8 cellular contexts compared by ENCODE assay signal in genomic region chr11:45900175-45900800, GRCh38. TPM values are rescaled to one million over a fixed set of nuclear protein-coding genes. Genes with fewer than 3 reads are reported as not detected.
DNase-seq lines count a peak whose midpoint lies in the region; ATAC-seq and TF ChIP-seq lines count a peak whose summit lies in the region.
"Not testable (repeated sequence)": the region's sequence is repeated elsewhere in the genome, so short reads cannot be mapped to it uniquely, and the experiment has no call there.
"Had no signal": no experiment of that assay in that cellular context is flagged by ENCODE, and none has a peak within 500 bp of the region (broad histone marks: within the 10 kb centered on the region; RNA-seq: fewer than 3 reads in every experiment).

No MANE protein-coding gene starts in this region.

- H3K27ac Mint-ChIP-seq in activated B cell treated with CpG ODN at 0.5 μM for 24 hours, result peak overlapping the region; percentile 46

- H3K36me3 ChIP-seq in MG63; breast epithelium; mesendoderm (ENCODE audit: control insufficient read depth, insufficient read depth, low read length): not testable (repeated sequence)

- H3K23ac ChIP-seq in mesendoderm (ENCODE audit: low read length), result not testable (repeated sequence)

- H3K4me3 ChIP-seq in MG63 (peak overlapping the region; percentile 55), breast epithelium (peak overlapping the region; percentile 52 to 84 (median 63)), mesendoderm (ENCODE audit: low read length) (peak overlapping the region; percentile 11), skeletal muscle cell (ENCODE audit: low read depth, low read length) (peak overlapping the region; percentile 62)

- not testable (repeated sequence) for H3K9me3 ChIP-seq in MG63, breast epithelium

- DNase-seq in MG63; activated B cell treated with CpG ODN at 0.5 μM for 24 hours; breast epithelium (ENCODE audit: low spot score in 2 of 2); mesendoderm; skeletal muscle cell (ENCODE audit: low read depth): not testable (repeated sequence)
- peak; percentile 67 for DNase-seq in Right ventricle myocardium inferior (ENCODE audit: missing footprints)

- not testable (repeated sequence) for H4K8ac ChIP-seq in mesendoderm (ENCODE audit: low read depth, low read length)

- CTCF ChIA-PET in activated B cell treated with CpG ODN at 0.5 μM for 24 hours (lab: Charles Lee), result interaction anchor here (1.5 kb wide), 1 partner anchor 65 kb away, joined by 7 read pairs; no protein-coding TSS in a partner anchor

- POLR2A ChIA-PET in activated B cell treated with CpG ODN at 0.5 μM for 24 hours (lab: Charles Lee), result interaction anchor here (0.9 kb wide), 1 partner anchor 17 kb away, joined by 5 read pairs; the partner anchor contains the start of gene PEX16

- H3K4me3 Mint-ChIP-seq in activated B cell treated with CpG ODN at 0.5 μM for 24 hours, result peak overlapping the region; percentile 67

- not testable (repeated sequence) for H3K4ac ChIP-seq in mesendoderm (ENCODE audit: low read depth, low read length)

- H3K27me3 ChIP-seq in MG63; breast epithelium; mesendoderm (ENCODE audit: insufficient read depth, low read length, poor library complexity): not testable (repeated sequence)

- not testable (repeated sequence) for H2AK5ac ChIP-seq in mesendoderm (ENCODE audit: low read length)

- peak overlapping the region; percentile 67 for H3K9ac ChIP-seq in mesendoderm (ENCODE audit: low read length)

- peak overlapping the region; percentile 70 for H3K56ac ChIP-seq in mesendoderm (ENCODE audit: low read length)

- not testable (repeated sequence) for H4K5ac ChIP-seq in mesendoderm (ENCODE audit: low read length)

- not testable (repeated sequence) for H3K18ac ChIP-seq in mesendoderm (ENCODE audit: low read length)

- not testable (repeated sequence) for H3K9me3 Mint-ChIP-seq in activated B cell treated with CpG ODN at 0.5 μM for 24 hours

- H3K4me1 Mint-ChIP-seq in activated B cell treated with CpG ODN at 0.5 μM for 24 hours, result not testable (repeated sequence)

- H2BK120ac ChIP-seq in mesendoderm (ENCODE audit: low read depth, low read length), result not testable (repeated sequence)

- not testable (repeated sequence) for H3K36me3 Mint-ChIP-seq in activated B cell treated with CpG ODN at 0.5 μM for 24 hours (ENCODE audit: low read depth)

- TF ChIP-seq POLR2A in breast epithelium (IDR thresholded peaks at IDR 0.05), result not testable (repeated sequence)

- H3K4me2 ChIP-seq in mesendoderm (ENCODE audit: low read length), result peak overlapping the region; percentile 48

- intact Hi-C loops in activated B cell treated with CpG ODN at 0.5 μM for 24 hours (cut with micrococcal nuclease); breast epithelium (cut with DNase I; ENCODE audit: low total_unique reads); Right ventricle myocardium inferior (cut with DNase I): not testable (repeated sequence)

- no CpG with 5 or more reads among the region's 59 CpGs for WGBS in mesendoderm (ENCODE audit: extremely low coverage, insufficient coverage, low lambda C conversion rate)

- H3K79me1 ChIP-seq in mesendoderm (ENCODE audit: low read length), result not testable (repeated sequence)

- ATAC-seq in GM18502 (IDR thresholded peaks at IDR 0.05; ENCODE audit: poor library complexity, unreplicated experiment) (peak; percentile 15), Right ventricle myocardium inferior (peak; percentile 6)
- not testable (repeated sequence) for ATAC-seq in activated B cell treated with CpG ODN at 0.5 μM for 24 hours (ENCODE audit: low read depth)

- not testable (repeated sequence) for H3K79me2 ChIP-seq in mesendoderm (ENCODE audit: control insufficient read depth, insufficient read depth, low read length)

- peak overlapping the region; percentile 68 to 84 for H3K27ac ChIP-seq in breast epithelium
- H3K27ac ChIP-seq in mesendoderm (ENCODE audit: low read depth, low read length), result not testable (repeated sequence)

- H2BK15ac ChIP-seq in mesendoderm (replicated peaks; ENCODE audit: low read depth), result not testable (repeated sequence)

- not testable (repeated sequence) for TF ChIP-seq CTCF in activated B cell treated with CpG ODN at 0.5 μM for 24 hours (IDR thresholded peaks at IDR 0.05); breast epithelium (IDR thresholded peaks at IDR 0.05)

- H3K4me1 ChIP-seq in breast epithelium; mesendoderm (ENCODE audit: control insufficient read depth, low read depth, low read length): not testable (repeated sequence)

- H3K27me3 Mint-ChIP-seq in activated B cell treated with CpG ODN at 0.5 μM for 24 hours, result peaks cover 19% of the 10 kb centered on the region

- not testable (repeated sequence) for H2BK5ac ChIP-seq in mesendoderm (ENCODE audit: low read length)

RNA-seq across cellular contexts. Expression of gene FREY1, which starts 6.8 kb away (rescaled TPM):
- total RNA-seq in MG63 (2014; rRNA removed; shearing (Covaris generic); ENCODE audit: low replicate concordance), result 0.72 and 5.0 TPM in 2 replicates
- total RNA-seq in activated B cell treated with CpG ODN at 0.5 μM for 24 hours (3.9 and 4.6 TPM in 2 replicates), breast epithelium (1 to 10 TPM in 1 of 3 donors, under 1 TPM in 2; 0.48 to 3.2 (median 0.98) TPM), Right ventricle myocardium inferior (not detected)
- 0.38 TPM for polyA plus RNA-seq in mesendoderm (2013, experiment 1 of 2)
- 0.34 TPM for polyA plus RNA-seq in mesendoderm (2013, experiment 2 of 2)

RNA-seq across cellular contexts. Expression of gene MAPK8IP1, which starts 14.8 kb away (rescaled TPM):
- 2.6 and 15.5 TPM in 2 replicates for total RNA-seq in MG63 (2014; rRNA removed; shearing (Covaris generic); ENCODE audit: low replicate concordance)
- total RNA-seq in activated B cell treated with CpG ODN at 0.5 μM for 24 hours, result 1.9 and 3.4 TPM in 2 replicates
- total RNA-seq in breast epithelium, result 1 to 10 TPM; 5.4 to 7.2 (median 5.9) TPM
- total RNA-seq in Right ventricle myocardium inferior, result 5.9 TPM
- 14.5 TPM for polyA plus RNA-seq in mesendoderm (2013, experiment 1 of 2)
- polyA plus RNA-seq in mesendoderm (2013, experiment 2 of 2), result 15.2 TPM

RNA-seq across cellular contexts. Expression of gene PEX16, which starts 17.4 kb away (rescaled TPM):
- total RNA-seq in MG63 (2014; rRNA removed; shearing (Covaris generic); ENCODE audit: low replicate concordance), result 20.5 and 31.6 TPM in 2 replicates
- 72.0 and 77.7 TPM in 2 replicates for total RNA-seq in activated B cell treated with CpG ODN at 0.5 μM for 24 hours
- total RNA-seq in breast epithelium, result 10 to 100 TPM; 22.1 to 32.8 (median 25.6) TPM
- total RNA-seq in Right ventricle myocardium inferior, result 10.4 TPM
- polyA plus RNA-seq in mesendoderm (2013, experiment 1 of 2), result 13.3 TPM
- 14.2 TPM for polyA plus RNA-seq in mesendoderm (2013, experiment 2 of 2)

RNA-seq across cellular contexts. Expression of gene LARGE2, which starts 22.2 kb away (rescaled TPM):
- total RNA-seq in MG63 (2014; rRNA removed; shearing (Covaris generic); ENCODE audit: low replicate concordance), result not detected in 2 replicates
- total RNA-seq in activated B cell treated with CpG ODN at 0.5 μM for 24 hours (47.4 and 59.7 TPM in 2 replicates), breast epithelium (1 to 10 TPM in 2 of 3 donors, not detected in 1; 5.9 to 6.3 TPM), Right ventricle myocardium inferior (not detected)
- 56.4 TPM for polyA plus RNA-seq in mesendoderm (2013, experiment 1 of 2)
- polyA plus RNA-seq in mesendoderm (2013, experiment 2 of 2), result 57.6 TPM
- total RNA-seq: dermis blood vessel endothelial cell had no signal

RNA-seq across cellular contexts. Expression of gene CRY2, which starts 53.0 kb away (rescaled TPM):
- total RNA-seq in MG63 (2014; rRNA removed; shearing (Covaris generic); ENCODE audit: low replicate concordance), result 6.5 and 13.0 TPM in 2 replicates
- total RNA-seq in activated B cell treated with CpG ODN at 0.5 μM for 24 hours (47.5 and 56.8 TPM in 2 replicates), breast epithelium (10 to 100 TPM; 44.2 to 54.1 (median 44.3) TPM), Right ventricle myocardium inferior (69.8 TPM)
- polyA plus RNA-seq in mesendoderm (2013, experiment 1 of 2), result 5.1 TPM
- polyA plus RNA-seq in mesendoderm (2013, experiment 2 of 2), result 5.1 TPM

Comparison
In these comparisons a context has a peak if more than half of its experiments do, and no peak if none do; other contexts are left out.
1. H3K4me3 ChIP-seq: peak in every context shown above with its lines; median percentile 63 in breast epithelium; 62 in skeletal muscle cell; 55 in MG63; 11 in mesendoderm.